In genomic region chr6:168888102-168888501, GRCh38 we compare ENCODE assay signal across 9 cellular contexts.
"Had no signal": no experiment of that assay in that cellular context is flagged by ENCODE, and none has a peak within 500 bp of the region (broad histone marks: within the 10 kb centered on the region; RNA-seq: fewer than 3 reads in every experiment).

No MANE protein-coding gene starts in this region.

- H3K4me1 ChIP-seq: HAP-1 had no signal

- H3K36me3 ChIP-seq: HAP-1 had no signal

- H3K27ac ChIP-seq: HL-60 had no signal

- H3K27ac Mint-ChIP-seq: GM23338, HFFc6, IgD-negative memory B cell had no signal

- H3K4me3 ChIP-seq: GM23338, HAP-1 had no signal

- H3K4me2 ChIP-seq: GM23338 had no signal

- H2AFZ ChIP-seq: GM23338 had no signal

- ATAC-seq: GM23338, HCT116, HepG2 had no signal

- H3K9me3 ChIP-seq: HAP-1 had no signal

- DNase-seq: H7, HFFc6, KG1 had no signal

- FAIRE-seq: HepG2 had no signal

- H3K4me3 Mint-ChIP-seq: GM23338, HFFc6, IgD-negative memory B cell had no signal

- H3K9me3 Mint-ChIP-seq: GM23338, HFFc6, IgD-negative memory B cell had no signal
